In genomic region chr10:70940834-70941568, GRCh38 we compare ENCODE assay signal across 9 cellular contexts. TPM values are rescaled to one million over a fixed set of nuclear protein-coding genes. Genes with fewer than 3 reads are reported as not detected.
DNase-seq lines count a peak whose midpoint lies in the region; ATAC-seq, FAIRE-seq and TF ChIP-seq lines count a peak whose summit lies in the region.
"Had no signal": no experiment of that assay in that cellular context is flagged by ENCODE, and none has a peak within 500 bp of the region (broad histone marks: within the 10 kb centered on the region; RNA-seq: fewer than 3 reads in every experiment).

No MANE protein-coding gene starts in this region.

- no peaks in the 10 kb centered on the region for H3K4me1 Mint-ChIP-seq in Calu3 (ENCODE audit: low read depth, unreplicated experiment)
- no peaks in the 10 kb centered on the region for H3K4me1 Mint-ChIP-seq in activated CD8-positive, alpha-beta T cell treated with anti-CD3 and anti-CD28 coated beads, Interleukin-2, amount 10 ng/mL, durations not matched to agents 7 days and 5 days (ENCODE audit: low read depth)

- no peak overlapping the region for H3K27ac Mint-ChIP-seq in Calu3 (ENCODE audit: unreplicated experiment)
- H3K27ac Mint-ChIP-seq in activated CD8-positive, alpha-beta T cell treated with anti-CD3 and anti-CD28 coated beads, Interleukin-2, amount 10 ng/mL, durations not matched to agents 7 days and 5 days = no peak overlapping the region

- H3K36me3 Mint-ChIP-seq in Calu3 (ENCODE audit: insufficient read depth, unreplicated experiment) = no peaks in the 10 kb centered on the region
- H3K36me3 Mint-ChIP-seq in activated CD8-positive, alpha-beta T cell treated with anti-CD3 and anti-CD28 coated beads, Interleukin-2, amount 10 ng/mL, durations not matched to agents 7 days and 5 days (ENCODE audit: low read depth) = no peaks in the 10 kb centered on the region

- H3K4me3 Mint-ChIP-seq in Calu3 (ENCODE audit: low read depth, unreplicated experiment) = no peak overlapping the region
- H3K4me3 Mint-ChIP-seq in activated CD8-positive, alpha-beta T cell treated with anti-CD3 and anti-CD28 coated beads, Interleukin-2, amount 10 ng/mL, durations not matched to agents 7 days and 5 days = no peak overlapping the region

- TF ChIP-seq CTCF in Calu3 (IDR thresholded peaks at IDR 0.05; ENCODE audit: unreplicated experiment) = no peak
- TF ChIP-seq CTCF in D721Med (IDR thresholded peaks at IDR 0.05; ENCODE audit: insufficient read depth, missing control alignments) = no peak

- H3K27me3 Mint-ChIP-seq in Calu3 (ENCODE audit: unreplicated experiment) = peaks cover 96% of the 10 kb centered on the region
- peaks cover 3% of the 10 kb centered on the region for H3K27me3 Mint-ChIP-seq in activated CD8-positive, alpha-beta T cell treated with anti-CD3 and anti-CD28 coated beads, Interleukin-2, amount 10 ng/mL, durations not matched to agents 7 days and 5 days (ENCODE audit: low read depth)

- no peak for ATAC-seq in activated CD8-positive, alpha-beta T cell treated with anti-CD3 and anti-CD28 coated beads, Interleukin-2, amount 10 ng/mL, durations not matched to agents 7 days and 5 days
- ATAC-seq in GM21526 (IDR thresholded peaks at IDR 0.05; ENCODE audit: low FRiP score, unreplicated experiment) = no peak

- CTCF ChIA-PET in Calu3 (lab: Charles Lee) = interaction anchor here (0.6 to 0.7 kb wide), 3 partner anchors 20 to 198 kb away, joined by 3 to 5 read pairs (median 4); no protein-coding TSS in a partner anchor
- CTCF ChIA-PET in activated CD8-positive, alpha-beta T cell treated with anti-CD3 and anti-CD28 coated beads, Interleukin-2, amount 10 ng/mL, durations not matched to agents 7 days and 5 days (lab: Charles Lee) = no interaction called here

- intact Hi-C loops in Calu3 (cut with micrococcal nuclease; ENCODE audit: unreplicated experiment) = no loop called here

- no TSS peak for BruUV-seq in Calu3 (replicated peaks; lab: Mats Ljungman, UMichigan)

- peak; percentile 18 for DNase-seq in Calu3
- DNase-seq in LHCN-M2 (ENCODE audit: low read depth) = peak; percentile 13
- DNase-seq in astrocyte of the hippocampus (ENCODE audit: low read depth, low spot score) = peak; percentile 44
- DNase-seq in kidney tubule cell (ENCODE audit: low spot score) = peak; percentile 6
- no peak for DNase-seq in D721Med (ENCODE audit: insufficient read length, low spot score)
- no peak for DNase-seq in activated CD8-positive, alpha-beta T cell treated with anti-CD3 and anti-CD28 coated beads, Interleukin-2, amount 10 ng/mL, durations not matched to agents 7 days and 5 days
- no peak for DNase-seq in HPDE6-E6E7 (ENCODE audit: extremely low spot score)
- DNase-seq: retina had no signal

- no peaks in the 10 kb centered on the region for H3K9me3 Mint-ChIP-seq in Calu3 (ENCODE audit: low read depth, unreplicated experiment)
- no peaks in the 10 kb centered on the region for H3K9me3 Mint-ChIP-seq in activated CD8-positive, alpha-beta T cell treated with anti-CD3 and anti-CD28 coated beads, Interleukin-2, amount 10 ng/mL, durations not matched to agents 7 days and 5 days (ENCODE audit: insufficient read depth)

- no peak for FAIRE-seq in D721Med (lab: Jason Lieb, UNC)

- POLR2A ChIA-PET in activated CD8-positive, alpha-beta T cell treated with anti-CD3 and anti-CD28 coated beads, Interleukin-2, amount 10 ng/mL, durations not matched to agents 7 days and 5 days (lab: Charles Lee) = no interaction called here

RNA-seq across cellular contexts. Expression of gene PCBD1, which starts 52.6 kb away (rescaled TPM):
- total RNA-seq in Calu3 (2022) = 193 and 205 TPM in 2 replicates
- 23.0 and 32.4 TPM in 2 replicates for total RNA-seq in LHCN-M2 (2014; rRNA removed)
- polyA plus RNA-seq in LHCN-M2 (2012) = 43.6 TPM
- 10 to 100 TPM; 28.6 to 31.7 TPM for total RNA-seq in activated CD8-positive, alpha-beta T cell treated with anti-CD3 and anti-CD28 coated beads, Interleukin-2, amount 10 ng/mL, durations not matched to agents 7 days and 5 days

Comparison
In these comparisons a context has a peak if more than half of its experiments do, and no peak if none do; other contexts are left out.
1. DNase-seq: peak in Calu3 (single experiment), LHCN-M2 (single experiment), astrocyte of the hippocampus (single experiment) and kidney tubule cell (single experiment); none in D721Med (single experiment), activated CD8-positive, alpha-beta T cell treated with anti-CD3 and anti-CD28 coated beads, Interleukin-2, amount 10 ng/mL, durations not matched to agents 7 days and 5 days (single experiment) and HPDE6-E6E7 (single experiment).